In genomic region chr22:42475122-42475521, GRCh38 we compare ENCODE assay signal across 28 cellular contexts. TPM values are rescaled to one million over a fixed set of nuclear protein-coding genes. Genes with fewer than 3 reads are reported as not detected.
DNase-seq lines count a peak whose midpoint lies in the region; ATAC-seq, FAIRE-seq and TF ChIP-seq lines count a peak whose summit lies in the region.
"Had no signal": no experiment of that assay in that cellular context is flagged by ENCODE, and none has a peak within 500 bp of the region (broad histone marks: within the 10 kb centered on the region; RNA-seq: fewer than 3 reads in every experiment).

No MANE protein-coding gene starts in this region.

- no peak overlapping the region for H3K23ac ChIP-seq in trophoblast cell (ENCODE audit: low read length)

- TF ChIP-seq POLR2A in ovary (IDR thresholded peaks at IDR 0.05) = no peak

- no peak overlapping the region for H3K4me2 ChIP-seq in trophoblast cell (ENCODE audit: low read length)
- H3K4me2 ChIP-seq: A549; BLaER1 treated with 17β-estradiol and CSF1 and Interleukin-3, amounts not matched to agents 10 nM and 100 nM had no signal

- TF ChIP-seq CTCF in HEK293 (tag by site-specific recombination; IDR thresholded peaks at IDR 0.05) (no peak), kidney (IDR thresholded peaks at IDR 0.05; ENCODE audit: borderline replicate concordance, extremely low read depth, insufficient read depth) (no peak), upper lobe of right lung (IDR thresholded peaks at IDR 0.05) (no peak), ovary (IDR thresholded peaks at IDR 0.05) (no peak)

- no peak overlapping the region for H2BK120ac ChIP-seq in trophoblast cell (ENCODE audit: insufficient read depth, low read length, poor library complexity)

- H3K27me3 ChIP-seq in trophoblast cell (ENCODE audit: insufficient read depth, low read length) (no peaks in the 10 kb centered on the region), upper lobe of right lung (no peaks in the 10 kb centered on the region), ovary (no peaks in the 10 kb centered on the region)
- H3K27me3 ChIP-seq in CD4-positive, alpha-beta memory T cell (ENCODE audit: insufficient read depth, low read length) = no peaks in the 10 kb centered on the region
- H3K27me3 ChIP-seq: BE2C; BLaER1 treated with 17β-estradiol and CSF1 and Interleukin-3, amounts not matched to agents 10 nM and 100 nM had no signal

- peak; percentile 57 for DNase-seq in NCI-H146 (lab: John Stamatoyannopoulos, UW)
- peak; percentile 22 for DNase-seq in kidney
- no peak for DNase-seq in trophoblast cell
- DNase-seq in upper lobe of right lung = no peak
- no peak for DNase-seq in CD4-positive, alpha-beta memory T cell
- DNase-seq in ovary = no peak
- DNase-seq: 8988T; ACHN; AML-193; BE2C; Calu3; CD4-positive, alpha-beta T cell; COR-L47; DMS53; DMS79 treated with DMSO at 0.1 percent for 48 hours; GF-D8; H9; HFFc6 had no signal

- H3K27ac ChIP-seq in HEK293 (ENCODE audit: extremely low read depth, low read depth, low read length) = no peak overlapping the region
- H3K27ac ChIP-seq in kidney (ENCODE audit: low read depth in 2 of 2, low read length in 2 of 2) = no peak overlapping the region
- no peak overlapping the region for H3K27ac ChIP-seq in trophoblast cell (ENCODE audit: low read depth, low read length)
- no peak overlapping the region for H3K27ac ChIP-seq in upper lobe of right lung
- no peak overlapping the region for H3K27ac ChIP-seq in CD4-positive, alpha-beta memory T cell (ENCODE audit: low read depth, low read length)
- no peak overlapping the region for H3K27ac ChIP-seq in ovary
- H3K27ac ChIP-seq: A549; BLaER1 treated with 17β-estradiol and CSF1 and Interleukin-3, amounts not matched to agents 10 nM and 100 nM had no signal

- H2AFZ ChIP-seq in trophoblast cell (ENCODE audit: insufficient read depth, low read length, poor library complexity) = no peak overlapping the region

- no peak overlapping the region for H4K12ac ChIP-seq in trophoblast cell (ENCODE audit: low read depth, low read length)

- no peaks in the 10 kb centered on the region for H3K9me3 ChIP-seq in HEK293 (ENCODE audit: control insufficient read depth, insufficient read depth, low read depth, low read length)
- H3K9me3 ChIP-seq in kidney (ENCODE audit: control insufficient read depth in 1 of 2, low read length in 2 of 2) = no peaks in the 10 kb centered on the region
- H3K9me3 ChIP-seq in trophoblast cell (ENCODE audit: insufficient read depth, low read depth, low read length) = peaks cover 3% of the 10 kb centered on the region
- H3K9me3 ChIP-seq in upper lobe of right lung = no peaks in the 10 kb centered on the region
- H3K9me3 ChIP-seq in CD4-positive, alpha-beta memory T cell (ENCODE audit: control insufficient read depth in 1 of 2, low read length in 2 of 2) = no peaks in the 10 kb centered on the region
- H3K9me3 ChIP-seq in ovary = no peaks in the 10 kb centered on the region
- H3K9me3 ChIP-seq: A549; BE2C; BLaER1 treated with 17β-estradiol and CSF1 and Interleukin-3, amounts not matched to agents 10 nM and 100 nM had no signal

- TF ChIP-seq EP300 in ovary (IDR thresholded peaks at IDR 0.05) = no peak

- H3K4me3 ChIP-seq in HEK293 (ENCODE audit: low read depth, low read length) (no peak overlapping the region), kidney (ENCODE audit: low read length in 2 of 2) (no peak overlapping the region), trophoblast cell (ENCODE audit: low read depth, low read length) (peak overlapping the region; percentile 32), upper lobe of right lung (no peak overlapping the region), ovary (no peak overlapping the region)
- H3K4me3 ChIP-seq in CD4-positive, alpha-beta memory T cell (ENCODE audit: low read length in 2 of 2) = no peak overlapping the region
- H3K4me3 ChIP-seq: A549; BLaER1 treated with 17β-estradiol and CSF1 and Interleukin-3, amounts not matched to agents 10 nM and 100 nM had no signal

- no peak overlapping the region for H2AK5ac ChIP-seq in trophoblast cell (ENCODE audit: low read length)

- no peak overlapping the region for H4K8ac ChIP-seq in trophoblast cell (ENCODE audit: low read depth, low read length)

- POLR2A ChIA-PET in HEK293 (lab: Yijun Ruan, JAX) = interaction anchor here (0.6 kb wide), 1 partner anchor 122 kb away, joined by 3 read pairs; no protein-coding TSS in a partner anchor
- POLR2A ChIA-PET in CD4-positive, alpha-beta memory T cell (lab: Charles Lee; ENCODE audit: partially characterized antibody) = no interaction called here

- no peaks in the 10 kb centered on the region for H3K79me2 ChIP-seq in trophoblast cell (ENCODE audit: control insufficient read depth, insufficient read depth, low read length, poor library complexity)

- no peak overlapping the region for H3K27ac Mint-ChIP-seq in CD4-positive, alpha-beta memory T cell
- H3K27ac Mint-ChIP-seq: CD14-positive monocyte; CD4-positive, alpha-beta T cell; H9; HFFc6 had no signal

- CTCF ChIA-PET in HEK293 (lab: Yijun Ruan, JAX) = interaction anchor here (0.6 to 3.2 kb wide), 5 partner anchors 9 to 165 kb away, joined by 3 to 33 read pairs (median 4); no protein-coding TSS in a partner anchor
- CTCF ChIA-PET in CD4-positive, alpha-beta memory T cell (lab: Charles Lee; ENCODE audit: partially characterized antibody) = interaction anchor here (0.7 to 2.2 kb wide), 4 partner anchors 31 to 515 kb away, joined by 3 to 6 read pairs (median 3); no protein-coding TSS in a partner anchor

- intact Hi-C loops in kidney (cut with DNase I) (no loop called here), upper lobe of right lung (cut with DNase I) (no loop called here), ovary (cut with DNase I) (no loop called here)
- intact Hi-C loops in CD4-positive, alpha-beta memory T cell (cut with micrococcal nuclease) = no loop called here

- no peaks in the 10 kb centered on the region for H3K79me1 ChIP-seq in trophoblast cell (ENCODE audit: low read length)

- H3K4ac ChIP-seq in trophoblast cell (ENCODE audit: low read depth, low read length) = no peak overlapping the region

- H4K91ac ChIP-seq in trophoblast cell (ENCODE audit: low read depth, low read length) = no peak overlapping the region

- H3K4me1 ChIP-seq in HEK293 (ENCODE audit: control insufficient read depth, insufficient read depth, low read length) = no peaks in the 10 kb centered on the region
- H3K4me1 ChIP-seq in kidney (ENCODE audit: control insufficient read depth in 1 of 2, insufficient read depth in 1 of 2, low read depth in 1 of 2, low read length in 2 of 2) = peaks cover 5 to 8% of the 10 kb centered on the region in 2 donors
- no peaks in the 10 kb centered on the region for H3K4me1 ChIP-seq in trophoblast cell (ENCODE audit: control insufficient read depth in 1 of 2, insufficient read depth in 2 of 2, low read length in 2 of 2)
- no peaks in the 10 kb centered on the region for H3K4me1 ChIP-seq in upper lobe of right lung
- H3K4me1 ChIP-seq in CD4-positive, alpha-beta memory T cell (ENCODE audit: insufficient read depth, low read length) = peaks cover 11% of the 10 kb centered on the region
- no peaks in the 10 kb centered on the region for H3K4me1 ChIP-seq in ovary (ENCODE audit: insufficient read depth)

- no peak overlapping the region for H3K4me3 Mint-ChIP-seq in CD4-positive, alpha-beta memory T cell
- H3K4me3 Mint-ChIP-seq: CD14-positive monocyte; CD4-positive, alpha-beta T cell; H9; HFFc6 had no signal

- peaks cover 0 to 4% of the 10 kb centered on the region in 2 donors for H3K27me3 Mint-ChIP-seq in CD4-positive, alpha-beta memory T cell
- H3K27me3 Mint-ChIP-seq: CD4-positive, alpha-beta T cell had no signal

- H3K36me3 ChIP-seq in HEK293 (ENCODE audit: control insufficient read depth in 2 of 2, insufficient read depth in 1 of 2, low read length in 2 of 2) (no peaks in the 10 kb centered on the region), kidney (ENCODE audit: control insufficient read depth in 1 of 2, insufficient read depth in 2 of 2, low read length in 2 of 2) (no peaks in the 10 kb centered on the region), trophoblast cell (ENCODE audit: control insufficient read depth in 1 of 2, insufficient read depth in 2 of 2, low read length in 2 of 2) (no peaks in the 10 kb centered on the region), upper lobe of right lung (no peaks in the 10 kb centered on the region), ovary (no peaks in the 10 kb centered on the region)
- H3K36me3 ChIP-seq in CD4-positive, alpha-beta memory T cell (ENCODE audit: insufficient read depth, low read length) = no peaks in the 10 kb centered on the region
- H3K36me3 ChIP-seq: BE2C; BLaER1 treated with 17β-estradiol and CSF1 and Interleukin-3, amounts not matched to agents 10 nM and 100 nM had no signal

- no CpG with 5 or more reads among the region's 2 CpGs for WGBS in trophoblast cell (ENCODE audit: extremely low coverage, insufficient coverage, insufficient read length)
- WGBS in ovary, 3 donors = 89 to 94% (median 92%) methylated on average over 2 of the region's 2 CpGs

- no peak overlapping the region for H3K18ac ChIP-seq in trophoblast cell (ENCODE audit: low read length)

- H3K4me1 Mint-ChIP-seq in CD4-positive, alpha-beta memory T cell = peaks cover 7 to 12% (median 7%) of the 10 kb centered on the region in 4 donors
- H3K4me1 Mint-ChIP-seq: CD14-positive monocyte had no signal

- H2BK5ac ChIP-seq in trophoblast cell (ENCODE audit: low read depth, low read length, poor library complexity) = no peak overlapping the region

- no peak for FAIRE-seq in kidney (lab: Jason Lieb, UNC)
- FAIRE-seq: A549, GM12891, GM18507, GM19239 had no signal

- no peak overlapping the region for H3K14ac ChIP-seq in trophoblast cell (ENCODE audit: low read length)

- H3K9ac ChIP-seq in kidney (ENCODE audit: low read length in 2 of 2) (no peak overlapping the region), trophoblast cell (ENCODE audit: low read length) (no peak overlapping the region)
- H3K9ac ChIP-seq: BLaER1 treated with 17β-estradiol and CSF1 and Interleukin-3, amounts not matched to agents 10 nM and 100 nM had no signal

- H2BK12ac ChIP-seq in trophoblast cell (ENCODE audit: low read length) = no peak overlapping the region

- H3K36me3 Mint-ChIP-seq in CD4-positive, alpha-beta memory T cell = no peaks in the 10 kb centered on the region
- H3K36me3 Mint-ChIP-seq: CD14-positive monocyte had no signal

- no peak for ATAC-seq in upper lobe of right lung
- ATAC-seq in GM18873 (IDR thresholded peaks at IDR 0.05; ENCODE audit: low FRiP score, unreplicated experiment) = no peak
- ATAC-seq: A549, HCT116 had no signal

- H3K9me3 Mint-ChIP-seq in CD4-positive, alpha-beta memory T cell = no peaks in the 10 kb centered on the region
- H3K9me3 Mint-ChIP-seq: CD14-positive monocyte; CD4-positive, alpha-beta T cell; H9; HFFc6 had no signal

RNA-seq across cellular contexts. Expression of gene NFAM1, which starts 42.9 kb away (rescaled TPM):
- total RNA-seq in kidney (7.9 TPM), upper lobe of right lung (12.6 TPM), ovary (1 to 10 TPM in 3 of 7 donors, under 1 TPM in 4; 0.36 to 3.5 (median 0.91) TPM)
- polyA plus RNA-seq in kidney (ENCODE audit: insufficient read depth, low read depth, low replicate concordance) (0.60 TPM), ovary (1 to 10 TPM in 1 of 2 donors, under 1 TPM in 1; 0.42 to 1.5 TPM)
- polyA plus RNA-seq in trophoblast cell (2013) = 0.08 and 0.11 TPM in 2 replicates
- total RNA-seq in CD4-positive, alpha-beta memory T cell = under 1 TPM; 0.29 to 0.55 TPM
- under 1 TPM in 1 of 2 donors, not detected in 1; 0.05 TPM for polyA plus RNA-seq in CD4-positive, alpha-beta memory T cell
- total RNA-seq: H4, HFFc6 had no signal
- polyA plus RNA-seq: A549 had no signal

RNA-seq across cellular contexts. Expression of gene RRP7A, which starts 44.5 kb away (rescaled TPM):
- total RNA-seq in kidney (35.2 TPM), upper lobe of right lung (31.2 TPM), ovary (10 to 100 TPM; 20.1 to 43.9 (median 39.4) TPM)
- polyA plus RNA-seq in kidney (ENCODE audit: insufficient read depth, low read depth, low replicate concordance) (26.3 TPM), ovary (1 to 10 TPM; 9.3 to 9.6 TPM)
- 25.8 TPM in 2 replicates for polyA plus RNA-seq in trophoblast cell (2013)
- total RNA-seq in CD4-positive, alpha-beta memory T cell = 100 to 1,000 TPM in 1 of 2 experiments, 10 to 100 TPM in 1; 98.1 to 104 TPM
- 10 to 100 TPM; 56.9 to 57.6 TPM for polyA plus RNA-seq in CD4-positive, alpha-beta memory T cell

Comparison
In these comparisons a context has a peak if more than half of its experiments do, and no peak if none do; other contexts are left out.
1. DNase-seq: peak in NCI-H146 (single experiment) and kidney (single experiment); none in trophoblast cell (0 of 2), upper lobe of right lung (single experiment), CD4-positive, alpha-beta memory T cell (0 of 5) and ovary (0 of 5).